In the genomic region with DNA sequence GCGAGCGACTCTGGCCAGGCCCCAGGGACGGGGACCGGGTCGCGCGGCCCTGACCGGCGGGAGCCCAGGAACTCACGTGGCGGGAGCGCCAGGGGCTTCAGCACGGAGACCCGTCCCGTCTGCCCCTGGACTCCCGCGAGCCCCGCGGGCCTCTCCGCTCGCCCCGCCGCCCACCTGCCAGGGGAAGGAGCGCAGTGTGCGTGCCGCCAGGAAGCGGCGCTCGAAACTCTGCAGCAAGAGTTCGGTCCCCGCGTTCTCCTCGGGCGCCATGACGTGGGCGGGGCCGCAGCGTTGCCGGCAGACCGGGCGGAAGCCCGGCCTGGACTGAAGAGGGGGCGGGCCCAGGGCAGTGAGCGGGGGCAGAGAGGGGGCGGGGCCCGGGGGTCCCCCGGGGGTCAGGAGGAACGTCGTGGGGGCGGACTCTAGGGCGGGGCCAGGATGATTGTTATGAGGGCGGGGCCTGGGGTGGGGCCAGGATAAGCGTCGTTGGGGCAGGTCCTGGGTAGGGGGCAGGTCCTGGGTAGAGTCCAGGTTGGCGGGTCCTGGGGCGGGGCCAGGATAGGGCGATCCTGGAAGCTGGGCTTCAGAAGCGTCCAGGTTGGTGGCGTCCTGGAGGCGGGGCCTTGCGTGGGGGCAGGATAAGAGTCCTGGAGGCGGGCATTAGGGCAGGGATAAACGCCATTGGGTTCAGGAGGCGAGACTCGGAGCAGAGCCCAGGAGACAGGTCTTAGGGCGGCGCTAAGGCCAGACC, we compare ENCODE assay signal across 8 cellular contexts. TPM values are rescaled to one million over a fixed set of nuclear protein-coding genes. Genes with fewer than 3 reads are reported as not detected.
A peak's percentile ranks its signal among the peaks of the same experiment; 100 is the strongest.
DNase-seq lines count a peak whose midpoint lies in the region; ATAC-seq and TF ChIP-seq lines count a peak whose summit lies in the region.
"Not testable (repeated sequence)": the region's sequence is repeated elsewhere in the genome, so short reads cannot be mapped to it uniquely, and the experiment has no call there.

A gene with protein sequence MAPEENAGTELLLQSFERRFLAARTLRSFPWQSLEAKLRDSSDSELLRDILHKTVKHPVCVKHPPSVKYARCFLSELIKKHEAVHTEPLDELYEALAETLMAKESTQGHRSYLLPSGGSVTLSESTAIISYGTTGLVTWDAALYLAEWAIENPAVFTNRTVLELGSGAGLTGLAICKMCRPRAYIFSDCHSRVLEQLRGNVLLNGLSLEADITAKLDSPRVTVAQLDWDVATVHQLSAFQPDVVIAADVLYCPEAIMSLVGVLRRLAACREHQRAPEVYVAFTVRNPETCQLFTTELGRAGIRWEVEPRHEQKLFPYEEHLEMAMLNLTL (minus strand): TSS at position 326 of the 751 bp plus-strand sequence. CDS start 56 bp downstream, at position 270.

- TF ChIP-seq POLR2A in lower leg skin (IDR thresholded peaks at IDR 0.05), result not testable (repeated sequence)

- DNase-seq in C1 segment of cervical spinal cord (lab: John Stamatoyannopoulos, UW) (peak; percentile 81 to 100 (median 98)), HK-2 (ENCODE audit: unreplicated experiment) (peak; percentile 94), NCI-H82 (lab: John Stamatoyannopoulos, UW) (peak; percentile 100), ecto neural progenitor cell (ENCODE audit: low spot score) (peak; percentile 98), lower leg skin (ENCODE audit: low spot score in 2 of 2) (peak; percentile 100)
- DNase-seq in activated CD4-positive, alpha-beta T cell treated with anti-CD3 and anti-CD28 coated beads, Interleukin-2, amount 50 U/mL, for 48 hours, result peak; percentile 98 to 99
- DNase-seq in stimulated activated CD4-positive, alpha-beta T cell treated with anti-CD3 and anti-CD28 coated beads, Interleukin-4, amount 100 ng/mL, for 24 hours, result peak; percentile 97

- ATAC-seq in GM19452 (IDR thresholded peaks at IDR 0.05; ENCODE audit: unreplicated experiment), result peak; percentile 90

- 0% methylated on average over 20 of the region's 67 CpGs for WGBS in lower leg skin, 2 donors

- intact Hi-C loops in lower leg skin (cut with DNase I; ENCODE audit: low total_unique reads), result not testable (repeated sequence)

- TF ChIP-seq CTCF in lower leg skin (IDR thresholded peaks at IDR 0.05), result not testable (repeated sequence)

- H3K4me3 ChIP-seq in lower leg skin (ENCODE audit: low read depth, poor library complexity, severe bottlenecking), result peak within 1 kb of the TSS; percentile 70

RNA-seq across cellular contexts. Expression of the gene that starts here (rescaled TPM):
- 10 to 100 TPM in 1 of 4 donors, 1 to 10 TPM in 3; 6.6 to 10.2 (median 8.9) TPM for total RNA-seq in lower leg skin

Comparison
In these comparisons a context has a peak if more than half of its experiments do, and no peak if none do; other contexts are left out.
1. Peak in every context shown above with its lines: DNase-seq, ATAC-seq and H3K4me3 ChIP-seq.